ENCODE assay signal across 10 cellular contexts in genomic region chr1:180270767-180271639, GRCh38. TPM values are rescaled to one million over a fixed set of nuclear protein-coding genes. Genes with fewer than 3 reads are reported as not detected.
DNase-seq lines count a peak whose midpoint lies in the region; ATAC-seq, FAIRE-seq and TF ChIP-seq lines count a peak whose summit lies in the region.
"Had no signal": no experiment of that assay in that cellular context is flagged by ENCODE, and none has a peak within 500 bp of the region (broad histone marks: within the 10 kb centered on the region; RNA-seq: fewer than 3 reads in every experiment).

No MANE protein-coding gene starts in this region.

- H3K4me1 Mint-ChIP-seq in T-cell: no peaks in the 10 kb centered on the region

- peak; percentile 88 for DNase-seq in IMR-90
- peak; percentile 39 for DNase-seq in adipocyte (ENCODE audit: low read depth)
- peak; percentile 42 for DNase-seq in iPS-NIHi7 (ENCODE audit: extremely low spot score)
- DNase-seq in small intestine: peak; percentile 88
- DNase-seq in T-cell: no peak
- no peak for DNase-seq in NCI-H128 (lab: John Stamatoyannopoulos, UW; ENCODE audit: unreplicated experiment)

- no peak overlapping the region for H3K4me3 ChIP-seq in IMR-90 (ENCODE audit: insufficient read depth, low read depth, low read length)
- no peak overlapping the region for H3K4me3 ChIP-seq in adipocyte (ENCODE audit: low read length)
- no peak overlapping the region for H3K4me3 ChIP-seq in small intestine (ENCODE audit: low read depth in 1 of 2, low read length in 2 of 2)

- H2AK5ac ChIP-seq in IMR-90 (ENCODE audit: low read depth, low read length): peak overlapping the region; percentile 77

- H3K4me3 Mint-ChIP-seq in T-cell: no peak overlapping the region

- H3K9ac ChIP-seq in IMR-90 (ENCODE audit: low read depth, low read length): no peak overlapping the region
- H3K9ac ChIP-seq in adipocyte (ENCODE audit: low read length): no peak overlapping the region

- H3K4ac ChIP-seq in IMR-90 (ENCODE audit: low read depth, low read length): peak overlapping the region; percentile 41

- peaks cover 25% of the 10 kb centered on the region for H3K36me3 Mint-ChIP-seq in T-cell

- H2BK15ac ChIP-seq in IMR-90 (ENCODE audit: low read depth, low read length): 0 out of 3 replicates have a peak overlapping the region, but pooled peaks have one; percentile 21

- dilution Hi-C loops in IMR-90 (cut with HindIII; ENCODE audit: low sequenced_read_pairs, unreplicated experiment): no loop called here

- CTCF ChIA-PET in IMR-90 (lab: Yijun Ruan, JAX): interaction anchor here (0.8 to 1.6 kb wide), 7 partner anchors 10 to 210 kb away, joined by 3 to 7 read pairs (median 3); no protein-coding TSS in a partner anchor
- CTCF ChIA-PET in T-cell (lab: Charles Lee): no interaction called here

- no peak for TF ChIP-seq POLR2A in IMR-90 (IDR thresholded peaks at IDR 0.05; ENCODE audit: low read depth, low read length)

- no peak for TF ChIP-seq RAD21 in IMR-90 (IDR thresholded peaks at IDR 0.05; ENCODE audit: low read length)

- no peak for TF ChIP-seq CTCF in IMR-90 (conservative IDR thresholded peaks at IDR 0.05; ENCODE audit: low read depth, low read length)

- peak overlapping the region; percentile 50; the same call in 1 of the 2 replicates for H4K91ac ChIP-seq in IMR-90 (ENCODE audit: insufficient read depth, low read depth, low read length)

- BruUV-seq in IMR-90 (replicated peaks; lab: Mats Ljungman, UMichigan): no TSS peak

- no peak overlapping the region for H4K5ac ChIP-seq in IMR-90 (ENCODE audit: low read depth, low read length)

- H4K20me1 ChIP-seq in IMR-90 (ENCODE audit: insufficient read depth, low read length): peaks cover 7% of the 10 kb centered on the region; the same call in 1 of the 2 replicates

- peak overlapping the region; percentile 43 for H2BK5ac ChIP-seq in IMR-90 (ENCODE audit: low read depth, low read length, poor library complexity, severe bottlenecking)

- H3K27ac ChIP-seq in IMR-90 (ENCODE audit: insufficient read depth, low read length) (peak overlapping the region; percentile 30; the same call in 1 of the 2 replicates), small intestine (ENCODE audit: low read depth in 1 of 2, low read length in 1 of 2) (peak overlapping the region; percentile 29 to 63)

- H3K9me1 ChIP-seq in IMR-90 (ENCODE audit: insufficient read depth, low read length): peaks cover 14% of the 10 kb centered on the region; the same call in 1 of the 2 replicates

- H3K27me3 ChIP-seq in IMR-90 (ENCODE audit: control insufficient read depth, insufficient read depth, low read length): no peaks in the 10 kb centered on the region
- H3K27me3 ChIP-seq in adipocyte (replicated peaks; ENCODE audit: control insufficient read depth, insufficient read depth, low read length): no peaks in the 10 kb centered on the region
- no peaks in the 10 kb centered on the region for H3K27me3 ChIP-seq in small intestine (ENCODE audit: control insufficient read depth in 2 of 2, insufficient read depth in 2 of 2, low read length in 2 of 2)

- peak overlapping the region; percentile 68 for H3K14ac ChIP-seq in IMR-90 (replicated peaks; ENCODE audit: low read depth, low read length)

- H3K4me2 ChIP-seq in IMR-90 (ENCODE audit: low read depth, low read length): no peak overlapping the region

- H2AFZ ChIP-seq in IMR-90 (replicated peaks; ENCODE audit: low read length, poor library complexity): peak overlapping the region; percentile 74

- H3K27me3 Mint-ChIP-seq in T-cell: no peaks in the 10 kb centered on the region

- H3K79me1 ChIP-seq in IMR-90 (ENCODE audit: low read depth in 1 of 2, low read length in 2 of 2): no peaks in the 10 kb centered on the region

- no peaks in the 10 kb centered on the region for H3K9me3 ChIP-seq in IMR-90 (ENCODE audit: control insufficient read depth, insufficient read depth, low read length)
- no peaks in the 10 kb centered on the region for H3K9me3 ChIP-seq in adipocyte (ENCODE audit: control insufficient read depth, low read length)
- H3K9me3 ChIP-seq in small intestine (ENCODE audit: control insufficient read depth, low read depth): no peaks in the 10 kb centered on the region

- H3K27ac Mint-ChIP-seq in T-cell: peak overlapping the region in 1 of 2 donors; percentile 57

- no peak overlapping the region for H3K18ac ChIP-seq in IMR-90 (ENCODE audit: low read depth, low read length)

- intact Hi-C loops in IMR-90 (cut with micrococcal nuclease): no loop called here

- peak overlapping the region; percentile 74 for H2AK9ac ChIP-seq in IMR-90 (replicated peaks; ENCODE audit: low read depth, low read length, poor library complexity)

- H3K9me3 Mint-ChIP-seq in T-cell: no peaks in the 10 kb centered on the region

- H3K4me1 ChIP-seq in IMR-90 (ENCODE audit: control insufficient read depth, insufficient read depth, low read length) (peaks cover 9% of the 10 kb centered on the region), adipocyte (ENCODE audit: control insufficient read depth, insufficient read depth, low read length) (peaks cover 4% of the 10 kb centered on the region), small intestine (ENCODE audit: control insufficient read depth in 2 of 2, insufficient read depth in 1 of 2, low read depth in 1 of 2, low read length in 1 of 2) (peaks cover 5 to 12% of the 10 kb centered on the region in 2 donors)

- 0 out of 2 replicates have a peak overlapping the region, but pooled peaks have one; percentile 32 for H3K56ac ChIP-seq in IMR-90 (ENCODE audit: extremely low read depth, insufficient read depth, low read length)

- in situ Hi-C loops in IMR-90 (cut with MboI; ENCODE audit: low sequenced_read_pairs): loop anchor here (25.0 kb wide), 1 partner anchor 891 kb away; no protein-coding TSS in a partner anchor

- POLR2A ChIA-PET in IMR-90 (lab: Charles Lee; ENCODE audit: unreplicated experiment): no interaction called here
- POLR2A ChIA-PET in T-cell (lab: Charles Lee): no interaction called here

- ATAC-seq in IMR-90 (ENCODE audit: low read depth) (peak; percentile 93), T-cell (replicated peaks in 1 of 4) (no peak), GM19455 (IDR thresholded peaks at IDR 0.05; ENCODE audit: unreplicated experiment) (no peak)

- H2BK120ac ChIP-seq in IMR-90 (ENCODE audit: low read depth, low read length): peak overlapping the region; percentile 65

- H3K36me3 ChIP-seq in IMR-90 (ENCODE audit: control insufficient read depth, insufficient read depth, low read length): peaks cover 26% of the 10 kb centered on the region
- H3K36me3 ChIP-seq in adipocyte (ENCODE audit: control insufficient read depth, insufficient read depth, low read length, severe bottlenecking): peaks cover 13% of the 10 kb centered on the region
- H3K36me3 ChIP-seq in small intestine (ENCODE audit: control insufficient read depth in 2 of 2, insufficient read depth in 2 of 2, low read length in 2 of 2): no peaks in the 10 kb centered on the region

- no peak for FAIRE-seq in small intestine (lab: Jason Lieb, UNC)
- FAIRE-seq: colon had no signal

- H4K8ac ChIP-seq in IMR-90 (ENCODE audit: low read depth in 2 of 2, low read length in 2 of 2): peak overlapping the region in 1 of 2 experiments; percentile 50; a peak in 1 of 4 replicates

- H2BK20ac ChIP-seq in IMR-90 (ENCODE audit: low read depth, low read length): peak overlapping the region; percentile 69

- H3K23ac ChIP-seq in IMR-90 (ENCODE audit: low read depth, low read length): peak overlapping the region; percentile 68; the same call in 1 of the 2 replicates

- 68% methylated on average over 9 of the region's 18 CpGs; no CpG with 5 or more reads in 1 of the 2 experiments for WGBS in IMR-90 (ENCODE audit: extremely low coverage in 2 of 2, insufficient read length in 1 of 2), 2 experiments
- 32 to 61% (median 44%) methylated on average over 18 of the region's 18 CpGs for WGBS in small intestine, 3 donors

TF ChIP-seq in IMR-90, 13 proteins besides CTCF, POLR2A, EP300 and RAD21:
- TF ChIP-seq BHLHE40 (IDR thresholded peaks at IDR 0.05; ENCODE audit: low read depth, low read length) (peak; percentile 98), FOS (IDR thresholded peaks at IDR 0.05; ENCODE audit: low read depth, low read length) (peak; percentile 51; the same call in 1 of the 2 replicates), ELK1 (IDR thresholded peaks at IDR 0.05; ENCODE audit: borderline replicate concordance, low read depth, low read length) (no peak), USF2 (IDR thresholded peaks at IDR 0.05; ENCODE audit: low read depth, low read length) (peak; percentile 75), MAFK (IDR thresholded peaks at IDR 0.05; ENCODE audit: low read depth, low read length) (no peak), RCOR1 (IDR thresholded peaks at IDR 0.05; ENCODE audit: insufficient replicate concordance, low read length) (no peak)

RNA-seq across cellular contexts. Expression of gene LHX4, which starts 40.9 kb away (rescaled TPM):
- total RNA-seq in IMR-90 (2012; rRNA removed) (0.18 and 0.28 TPM in 2 replicates), T-cell (under 1 TPM in 2 of 5 donors, not detected in 3; 0.03 TPM)
- polyA plus RNA-seq in IMR-90 (2012; rRNA removed) (0.03 and 0.05 TPM in 2 replicates), small intestine (under 1 TPM; 0.18 to 0.27 (median 0.22) TPM)
- 0.03 and 0.07 TPM in 2 replicates for polyA plus RNA-seq in IMR-90 (2012; cell fraction: cytosol; rRNA removed)
- polyA plus RNA-seq in IMR-90 (2012; cell fraction: nucleus; rRNA removed; ENCODE audit: low replicate concordance): 0.07 and 0.15 TPM in 2 replicates
- total RNA-seq: activated CD8-positive, alpha-beta memory T cell treated with anti-CD3 and anti-CD28 coated beads for 36 hours; temporal lobe had no signal

Comparison
In these comparisons a context has a peak if more than half of its experiments do, and no peak if none do; other contexts are left out.
1. DNase-seq: peak in IMR-90 (single experiment), adipocyte (single experiment), iPS-NIHi7 (single experiment) and small intestine (single experiment); none in T-cell (0 of 34) and NCI-H128 (single experiment).